In genomic region chr12:100827901-100828520, GRCh38 we compare ENCODE assay signal across 8 cellular contexts. TPM values are rescaled to one million over a fixed set of nuclear protein-coding genes. Genes with fewer than 3 reads are reported as not detected.
DNase-seq lines count a peak whose midpoint lies in the region; ATAC-seq, FAIRE-seq and TF ChIP-seq lines count a peak whose summit lies in the region.

No MANE protein-coding gene starts in this region.

- POLR2A ChIA-PET in BJ (lab: Charles Lee) (no interaction called here), K562 (lab: Yijun Ruan, JAX) (interaction anchor here (0.6 kb wide), 1 partner anchor 52 kb away, joined by 3 read pairs; no protein-coding TSS in a partner anchor)

- H3K27ac ChIP-seq in K562 (ENCODE audit: extremely low read depth, low read depth, low read length), result no peak overlapping the region
- no peak overlapping the region for H3K27ac ChIP-seq in mesendoderm (ENCODE audit: low read depth, low read length)

- H3K9me1 ChIP-seq in K562 (ENCODE audit: control insufficient read depth, insufficient read depth, low read length), result no peaks in the 10 kb centered on the region

- ATAC-seq in GM19372 (IDR thresholded peaks at IDR 0.05; ENCODE audit: low read depth, unreplicated experiment), result peak; percentile 59
- peak; percentile 64; the same call in 2 of the 3 replicates for ATAC-seq in K562

- CTCF ChIA-PET in BJ (lab: Yijun Ruan, JAX), result interaction anchor here (0.7 to 3.1 kb wide), 11 partner anchors 9 to 496 kb away, joined by 3 to 13 read pairs (median 3); no protein-coding TSS in a partner anchor
- CTCF ChIA-PET in K562 (lab: Yijun Ruan, JAX; ENCODE audit: low intra/inter-chr PET ratio), result no interaction called here

- H2AK5ac ChIP-seq in mesendoderm (ENCODE audit: low read length), result no peak overlapping the region

- BruUV-seq in K562 (replicated peaks; lab: Mats Ljungman, UMichigan), result no TSS peak

- TF ChIP-seq EP300 in K562 (IDR thresholded peaks at IDR 0.05; ENCODE audit: low read length), result no peak

- H3K4me3 ChIP-seq in BJ (ENCODE audit: low read depth, low read length) (no peak overlapping the region), K562 (no peak overlapping the region), mesendoderm (ENCODE audit: low read length) (no peak overlapping the region)

- H3K4me2 ChIP-seq in K562 (ENCODE audit: insufficient read depth, low read length) (no peak overlapping the region), mesendoderm (ENCODE audit: low read length) (no peak overlapping the region)

- H3K9ac ChIP-seq in K562 (ENCODE audit: insufficient read depth in 1 of 2, low read depth in 2 of 2, low read length in 2 of 2) (no peak overlapping the region), mesendoderm (ENCODE audit: low read length) (no peak overlapping the region)

- H3K18ac ChIP-seq in mesendoderm (ENCODE audit: low read length), result no peak overlapping the region

- H4K20me1 ChIP-seq in K562 (replicated peaks; ENCODE audit: control insufficient read depth, insufficient read depth, low read length), result no peaks in the 10 kb centered on the region

- peak; percentile 57 to 63 for TF ChIP-seq RAD21 in K562 (CRISPR knock-in tag; conservative IDR thresholded peaks at IDR 0.05 in 1 of 2, IDR thresholded peaks at IDR 0.05 in 1 of 2)

- no peak overlapping the region for H2BK120ac ChIP-seq in mesendoderm (ENCODE audit: low read depth, low read length)

- no peak overlapping the region for H3K4ac ChIP-seq in mesendoderm (ENCODE audit: low read depth, low read length)

- in situ Hi-C loops in K562 (cut with MboI), result no loop called here

- H3K36me3 ChIP-seq in BJ (ENCODE audit: control insufficient read depth, insufficient read depth, low read length), result no peaks in the 10 kb centered on the region
- H3K36me3 ChIP-seq in K562 (ENCODE audit: control insufficient read depth, insufficient read depth, low read length), result no peaks in the 10 kb centered on the region
- H3K36me3 ChIP-seq in mesendoderm (ENCODE audit: control insufficient read depth, insufficient read depth, low read length), result no peaks in the 10 kb centered on the region

- no peak overlapping the region for H4K5ac ChIP-seq in mesendoderm (ENCODE audit: low read length)

- H2AFZ ChIP-seq in K562 (ENCODE audit: low read depth, low read length), result no peak overlapping the region

- H3K4me1 ChIP-seq in K562 (replicated peaks in 1 of 2; ENCODE audit: control insufficient read depth in 2 of 2, insufficient read depth in 2 of 2, low read length in 2 of 2) (no peaks in the 10 kb centered on the region), mesendoderm (ENCODE audit: control insufficient read depth, low read depth, low read length) (no peaks in the 10 kb centered on the region)

- H2BK5ac ChIP-seq in mesendoderm (ENCODE audit: low read length), result no peak overlapping the region

- H4K8ac ChIP-seq in mesendoderm (ENCODE audit: low read depth, low read length), result no peak overlapping the region

- intact Hi-C loops in K562 (cut with micrococcal nuclease), result loop anchor here (5.0 kb wide), 1 partner anchor 499 kb away; no protein-coding TSS in a partner anchor

- no peak for TF ChIP-seq POLR2A in K562 (conservative IDR thresholded peaks at IDR 0.05)

- no peaks in the 10 kb centered on the region for H3K9me3 ChIP-seq in K562 (replicated peaks; ENCODE audit: control insufficient read depth, insufficient read depth, low read depth, low read length)

- FAIRE-seq in K562 (lab: Jason Lieb, UNC), result no peak

- H2BK15ac ChIP-seq in mesendoderm (replicated peaks; ENCODE audit: low read depth), result no peak overlapping the region

- H3K56ac ChIP-seq in mesendoderm (ENCODE audit: low read length), result no peak overlapping the region

- TF ChIP-seq CTCF in BJ (IDR thresholded peaks at IDR 0.05; ENCODE audit: insufficient read depth, low read depth, low read length), result peak; percentile 87
- TF ChIP-seq CTCF in K562 (IDR thresholded peaks at IDR 0.05 in 2 of 3, conservative IDR thresholded peaks at IDR 0.05 in 1 of 3; ENCODE audit: insufficient read depth in 2 of 3, low read depth in 1 of 3, low read length in 3 of 3), result peak; percentile 17 to 62 (median 48); a peak in 3 of 6 replicates

- H3K27me3 ChIP-seq in BJ (ENCODE audit: control insufficient read depth, insufficient read depth, low read length) (no peaks in the 10 kb centered on the region), K562 (ENCODE audit: control insufficient read depth in 2 of 2, insufficient read depth in 2 of 2, low read length in 2 of 2) (no peaks in the 10 kb centered on the region), mesendoderm (ENCODE audit: insufficient read depth, low read length, poor library complexity) (no peaks in the 10 kb centered on the region)

- DNase-seq in BJ (ENCODE audit: low read depth), result no peak
- DNase-seq in NCI-H2029 (lab: John Stamatoyannopoulos, UW), result peak; percentile 69
- DNase-seq in K562 (ENCODE audit: extremely low read depth in 1 of 4, low spot score in 3 of 4), result peak; percentile 14 to 21 (median 16)
- DNase-seq in mesendoderm, result peak; percentile 55
- DNase-seq in activated CD4-positive, alpha-beta T cell treated with anti-CD3 and anti-CD28 coated beads for 4 hours, result no peak
- DNase-seq in activated effector memory CD4-positive, alpha-beta T cell treated with anti-CD3 and anti-CD28 coated beads, Interleukin-2, amount 50 U/mL, for 16 hours, result no peak
- no peak for DNase-seq in activated naive CD4-positive, alpha-beta T cell treated with anti-CD3 and anti-CD28 coated beads, Interleukin-2, amount 50 U/mL, for 16 hours

- no peaks in the 10 kb centered on the region for H3K79me2 ChIP-seq in K562 (ENCODE audit: control insufficient read depth, insufficient read depth, low read length)
- no peaks in the 10 kb centered on the region for H3K79me2 ChIP-seq in mesendoderm (ENCODE audit: control insufficient read depth, insufficient read depth, low read length)

- H3K23ac ChIP-seq in mesendoderm (ENCODE audit: low read length), result no peak overlapping the region

- H3K79me1 ChIP-seq in mesendoderm (ENCODE audit: low read length), result no peaks in the 10 kb centered on the region

- WGBS in K562 (ENCODE audit: insufficient coverage, low coverage, missing lambda C conversion rate), result 4% methylated on average over 4 of the region's 4 CpGs
- no CpG with 5 or more reads among the region's 4 CpGs for WGBS in mesendoderm (ENCODE audit: extremely low coverage, insufficient coverage, low lambda C conversion rate)

TF ChIP-seq in K562, 482 proteins besides CTCF, POLR2A, EP300 and RAD21:
- no peak for TF ChIP-seq ETS1 (conservative IDR thresholded peaks at IDR 0.05; ENCODE audit: control insufficient read depth, low read depth, low read length)
- TF ChIP-seq SMC3 (conservative IDR thresholded peaks at IDR 0.05; ENCODE audit: insufficient read depth, low read depth, low read length), result 0 out of 2 replicates have a peak, but pooled peaks have one; percentile 11
- TF ChIP-seq YBX1 (IDR thresholded peaks at IDR 0.05), result no peak

RNA-seq across cellular contexts. Expression of gene ANO4, which starts 33.4 kb away (rescaled TPM):
- polyA plus RNA-seq in BJ (2011; rRNA removed) (7.1 and 8.0 TPM in 2 replicates), K562 (2011; rRNA removed) (not detected in 2 replicates), K562 (2014; fragmentation: Illumina TruSeq; extraction: Trizol) (not detected in 2 replicates), K562 (2014; fragmentation: Nextera tagmentation; extraction: Ambion mirVana) (not detected), K562 (2014; rRNA removed) (not detected in 2 replicates)
- 9.3 and 11.3 TPM in 2 replicates for polyA minus RNA-seq in BJ (2011; rRNA and poly(A)+ RNA removed)
- total RNA-seq in K562 (2011; cell fraction: chromatin; rRNA removed; ENCODE audit: low replicate concordance), result not detected in 2 replicates
- total RNA-seq in K562 (2011; cell fraction: nucleolus; rRNA removed), result not detected in 2 replicates
- total RNA-seq in K562 (2011; cell fraction: nucleoplasm; rRNA removed), result not detected in 2 replicates
- total RNA-seq in K562 (2014; rRNA removed) (not detected in 2 replicates), K562 (2014; rRNA removed; fragmentation: Illumina TruSeq; extraction: Trizol) (not detected in 2 replicates), K562 (2015; rRNA removed; fragmentation: Illumina TruSeq; extraction: Trizol) (not detected in 2 replicates), K562 (2021) (not detected in 2 replicates)
- polyA plus RNA-seq in K562 (2011; cell fraction: cytosol; rRNA removed), result not detected in 2 replicates
- not detected in 2 replicates for polyA plus RNA-seq in K562 (2011; cell fraction: nucleus; rRNA removed)
- not detected in 2 replicates for polyA plus RNA-seq in K562 (2012)
- polyA minus RNA-seq in K562 (2011; rRNA and poly(A)+ RNA removed), result not detected in 2 replicates
- polyA minus RNA-seq in K562 (2011; cell fraction: cytosol; rRNA and poly(A)+ RNA removed), result not detected in 2 replicates
- not detected in 2 replicates for polyA minus RNA-seq in K562 (2011; cell fraction: nucleus; rRNA and poly(A)+ RNA removed)
- polyA plus RNA-seq in mesendoderm (2013, experiment 1 of 2), result 4.1 TPM
- 4.7 TPM for polyA plus RNA-seq in mesendoderm (2013, experiment 2 of 2)

Comparison
In these comparisons a context has a peak if more than half of its experiments do, and no peak if none do; other contexts are left out.
1. DNase-seq: peak in NCI-H2029 (single experiment), K562 (4 of 4) and mesendoderm (single experiment); none in BJ (single experiment), activated CD4-positive, alpha-beta T cell treated with anti-CD3 and anti-CD28 coated beads for 4 hours (0 of 2), activated effector memory CD4-positive, alpha-beta T cell treated with anti-CD3 and anti-CD28 coated beads, Interleukin-2, amount 50 U/mL, for 16 hours (single experiment) and activated naive CD4-positive, alpha-beta T cell treated with anti-CD3 and anti-CD28 coated beads, Interleukin-2, amount 50 U/mL, for 16 hours (single experiment).